8 cellular contexts compared by ENCODE assay signal in genomic region chrX:1393871-1394615, GRCh38. TPM values are rescaled to one million over a fixed set of nuclear protein-coding genes. Genes with fewer than 3 reads are reported as not detected.
A peak's percentile ranks its signal among the peaks of the same experiment; 100 is the strongest.
DNase-seq lines count a peak whose midpoint lies in the region; ATAC-seq and TF ChIP-seq lines count a peak whose summit lies in the region.

No MANE protein-coding gene starts in this region.

- peaks cover 13% of the 10 kb centered on the region for H3K36me3 ChIP-seq in CD4-positive, CD25-positive, alpha-beta regulatory T cell (ENCODE audit: control insufficient read depth, insufficient read depth, low read length)
- peaks cover 79% of the 10 kb centered on the region for H3K36me3 ChIP-seq in NT2/D1 (ENCODE audit: insufficient read depth, insufficient read length, low read length)
- H3K36me3 ChIP-seq in BE2C, result peaks cover 24% of the 10 kb centered on the region

- H3K27ac ChIP-seq in CD4-positive, CD25-positive, alpha-beta regulatory T cell (ENCODE audit: insufficient read depth, low read length, poor library complexity, severe bottlenecking), result no peak overlapping the region

- DNase-seq in CD4-positive, CD25-positive, alpha-beta regulatory T cell, result no peak
- no peak for DNase-seq in NT2/D1 (ENCODE audit: low read depth, low spot score)
- DNase-seq in choroid plexus epithelial cell (ENCODE audit: low read depth), result no peak
- DNase-seq in neural crest cell (ENCODE audit: low read depth, low spot score), result no peak
- DNase-seq in BE2C, result no peak
- no peak for DNase-seq in SHP77 (lab: John Stamatoyannopoulos, UW)
- DNase-seq in NCI-H2196 treated with DMSO at 0.1 percent for 48 hours (lab: John Stamatoyannopoulos, UW; ENCODE audit: unreplicated experiment), result no peak

- peaks cover 28% of the 10 kb centered on the region for H3K4me1 ChIP-seq in CD4-positive, CD25-positive, alpha-beta regulatory T cell (ENCODE audit: control insufficient read depth, insufficient read depth, low read length, poor library complexity, severe bottlenecking)
- H3K4me1 ChIP-seq in NT2/D1 (ENCODE audit: insufficient read depth, insufficient read length) (peaks cover 36% of the 10 kb centered on the region), BE2C (no peaks in the 10 kb centered on the region)

- peaks cover 11% of the 10 kb centered on the region for H3K36me3 Mint-ChIP-seq in CD4-positive, CD25-positive, alpha-beta regulatory T cell
- peaks cover 17% of the 10 kb centered on the region for H3K36me3 Mint-ChIP-seq in neural crest cell (ENCODE audit: low read depth)

- no peaks in the 10 kb centered on the region for H3K27me3 ChIP-seq in CD4-positive, CD25-positive, alpha-beta regulatory T cell (ENCODE audit: control insufficient read depth, insufficient read depth, low read length)
- H3K27me3 ChIP-seq in NT2/D1 (ENCODE audit: insufficient read depth, insufficient read length) (no peaks in the 10 kb centered on the region), BE2C (no peaks in the 10 kb centered on the region)

- H3K9ac ChIP-seq in NT2/D1 (ENCODE audit: insufficient read length, low read depth), result peak overlapping the region; percentile 76

- H3K4me1 Mint-ChIP-seq in CD4-positive, CD25-positive, alpha-beta regulatory T cell, result peaks cover 4 to 49% (median 11%) of the 10 kb centered on the region in 4 donors
- H3K4me1 Mint-ChIP-seq in neural crest cell, result peaks cover 36% of the 10 kb centered on the region

- H3K9me3 Mint-ChIP-seq in CD4-positive, CD25-positive, alpha-beta regulatory T cell, result no peaks in the 10 kb centered on the region
- no peaks in the 10 kb centered on the region for H3K9me3 Mint-ChIP-seq in neural crest cell

- peak overlapping the region; percentile 72 to 80 (median 76) for H3K27ac Mint-ChIP-seq in CD4-positive, CD25-positive, alpha-beta regulatory T cell
- H3K27ac Mint-ChIP-seq in neural crest cell (ENCODE audit: unreplicated experiment), result peak overlapping the region; percentile 98

- no peak for TF ChIP-seq POLR2A in GM18505 (IDR thresholded peaks at IDR 0.05; ENCODE audit: borderline replicate concordance, extremely low read depth, insufficient read depth, insufficient read length)

- H3K4me3 Mint-ChIP-seq in CD4-positive, CD25-positive, alpha-beta regulatory T cell, result peak overlapping the region; percentile 86 to 94 (median 88)
- H3K4me3 Mint-ChIP-seq in neural crest cell, result peak overlapping the region; percentile 90

- no peak overlapping the region for H3K4me3 ChIP-seq in CD4-positive, CD25-positive, alpha-beta regulatory T cell (ENCODE audit: low read depth, low read length)
- H3K4me3 ChIP-seq in NT2/D1 (ENCODE audit: insufficient read length, low read depth), result peak overlapping the region; percentile 59
- H3K4me3 ChIP-seq in choroid plexus epithelial cell (ENCODE audit: low read depth, low read length), result peak overlapping the region; percentile 79
- H3K4me3 ChIP-seq in BE2C (ENCODE audit: low read depth, low read length), result no peak overlapping the region

- no peak for ATAC-seq in CD4-positive, CD25-positive, alpha-beta regulatory T cell (ENCODE audit: low read depth in 2 of 2)
- ATAC-seq in GM18505 (IDR thresholded peaks at IDR 0.05; ENCODE audit: unreplicated experiment), result no peak

- no peaks in the 10 kb centered on the region for H3K27me3 Mint-ChIP-seq in CD4-positive, CD25-positive, alpha-beta regulatory T cell
- H3K27me3 Mint-ChIP-seq in neural crest cell (ENCODE audit: low read depth), result no peaks in the 10 kb centered on the region

- TF ChIP-seq CTCF in choroid plexus epithelial cell (conservative IDR thresholded peaks at IDR 0.05; ENCODE audit: low read depth, low read length) (no peak), neural crest cell (conservative IDR thresholded peaks at IDR 0.05) (no peak), BE2C (IDR thresholded peaks at IDR 0.05; ENCODE audit: low read depth, low read length) (no peak)

- H3K9me3 ChIP-seq in CD4-positive, CD25-positive, alpha-beta regulatory T cell (ENCODE audit: control insufficient read depth in 2 of 2, low read length in 2 of 2), result no peaks in the 10 kb centered on the region
- no peaks in the 10 kb centered on the region for H3K9me3 ChIP-seq in NT2/D1 (ENCODE audit: insufficient read depth, low read length)
- no peaks in the 10 kb centered on the region for H3K9me3 ChIP-seq in BE2C

RNA-seq across cellular contexts. Expression of gene SLC25A6, which starts 2.1 kb away (rescaled TPM):
- total RNA-seq in CD4-positive, CD25-positive, alpha-beta regulatory T cell, result 277 TPM
- polyA plus RNA-seq in CD4-positive, CD25-positive, alpha-beta regulatory T cell, result 100 to 1,000 TPM; 388 to 535 (median 492) TPM
- total RNA-seq in neural crest cell, result 507 and 510 TPM in 2 replicates
- polyA plus RNA-seq in BE2C (2012; ENCODE audit: insufficient read depth, insufficient read length, low read depth), result 1,228 TPM

RNA-seq across cellular contexts. Expression of gene IL3RA, which starts 57.5 kb away (rescaled TPM):
- total RNA-seq in CD4-positive, CD25-positive, alpha-beta regulatory T cell, result 1.2 TPM
- polyA plus RNA-seq in CD4-positive, CD25-positive, alpha-beta regulatory T cell, result under 1 TPM in 1 of 4 donors, not detected in 3; 0.18 TPM
- not detected in 2 replicates for total RNA-seq in neural crest cell
- 1.3 TPM for polyA plus RNA-seq in BE2C (2012; ENCODE audit: insufficient read depth, insufficient read length, low read depth)

RNA-seq across cellular contexts. Expression of gene ASMTL, which starts 58.7 kb away (rescaled TPM):
- total RNA-seq in CD4-positive, CD25-positive, alpha-beta regulatory T cell, result 47.7 TPM
- polyA plus RNA-seq in CD4-positive, CD25-positive, alpha-beta regulatory T cell, result 10 to 100 TPM; 32.1 to 50.1 (median 41.0) TPM
- 37.4 and 38.9 TPM in 2 replicates for total RNA-seq in neural crest cell
- 22.0 TPM for polyA plus RNA-seq in BE2C (2012; ENCODE audit: insufficient read depth, insufficient read length, low read depth)

Comparison
In these comparisons a context has a peak if more than half of its experiments do, and no peak if none do; other contexts are left out.
1. H3K4me3 ChIP-seq: peak in NT2/D1 (single experiment) and choroid plexus epithelial cell (single experiment); none in CD4-positive, CD25-positive, alpha-beta regulatory T cell (single experiment) and BE2C (single experiment).